In the genomic region with DNA sequence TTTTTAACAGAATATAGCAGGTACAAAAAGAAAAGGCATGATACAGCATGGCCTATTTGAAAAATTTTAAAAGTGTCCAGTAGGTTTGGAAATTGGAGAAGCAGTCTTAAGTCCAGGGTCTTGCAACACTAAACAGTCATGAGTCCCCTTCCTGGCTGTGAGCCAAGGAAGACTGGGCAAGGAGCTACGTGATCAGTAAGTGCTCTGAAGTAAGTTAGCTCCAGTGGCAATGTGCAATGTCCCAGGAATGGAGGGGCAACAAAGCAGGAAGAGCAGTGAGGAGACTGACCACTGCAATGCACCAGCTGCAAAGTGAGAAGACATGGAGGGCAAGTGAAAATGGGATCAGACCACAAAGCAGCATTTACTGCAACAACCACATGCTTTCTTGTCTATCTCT, we compare ENCODE assay signal across 9 cellular contexts.
DNase-seq lines count a peak whose midpoint lies in the region; TF ChIP-seq lines count a peak whose summit lies in the region.
"Had no signal": no experiment of that assay in that cellular context is flagged by ENCODE, and none has a peak within 500 bp of the region (broad histone marks: within the 10 kb centered on the region; RNA-seq: fewer than 3 reads in every experiment).

No MANE protein-coding gene starts in this region.

- no peak overlapping the region for H3K9ac ChIP-seq in trophoblast cell (ENCODE audit: low read length)

- peaks cover 4 to 21% (median 10%) of the 10 kb centered on the region in 4 donors for H3K4me1 Mint-ChIP-seq in CD4-positive, alpha-beta memory T cell
- H3K4me1 Mint-ChIP-seq in type B pancreatic cell (ENCODE audit: unreplicated experiment): peaks cover 16% of the 10 kb centered on the region

- H4K91ac ChIP-seq in trophoblast cell (ENCODE audit: low read depth, low read length): no peak overlapping the region

- no peak overlapping the region for H3K23ac ChIP-seq in trophoblast cell (ENCODE audit: low read length)

- H3K4me1 ChIP-seq in CD4-positive, alpha-beta memory T cell (ENCODE audit: insufficient read depth, low read length): no peaks in the 10 kb centered on the region
- H3K4me1 ChIP-seq in trophoblast cell (ENCODE audit: control insufficient read depth in 1 of 2, insufficient read depth in 2 of 2, low read length in 2 of 2): no peaks in the 10 kb centered on the region

- CTCF ChIA-PET in CD4-positive, alpha-beta memory T cell (lab: Charles Lee; ENCODE audit: partially characterized antibody): interaction anchor here (1.2 to 1.7 kb wide), 2 partner anchors 28 to 39 kb away, joined by 3 to 6 read pairs; no protein-coding TSS in a partner anchor

- no peak overlapping the region for H3K14ac ChIP-seq in trophoblast cell (ENCODE audit: low read length)

- H3K36me3 Mint-ChIP-seq in CD4-positive, alpha-beta memory T cell: peaks cover 47 to 66% of the 10 kb centered on the region in 2 donors
- H3K36me3 Mint-ChIP-seq in type B pancreatic cell: peaks cover 44% of the 10 kb centered on the region

- H3K4me3 Mint-ChIP-seq in CD4-positive, alpha-beta memory T cell: peak overlapping the region in 1 of 8 donors; percentile 29
- H3K4me3 Mint-ChIP-seq in type B pancreatic cell: no peak overlapping the region

- H2BK5ac ChIP-seq in trophoblast cell (ENCODE audit: low read depth, low read length, poor library complexity): no peak overlapping the region

- no peaks in the 10 kb centered on the region for H3K9me3 ChIP-seq in CD4-positive, alpha-beta memory T cell (ENCODE audit: control insufficient read depth in 1 of 2, low read length in 2 of 2)
- no peaks in the 10 kb centered on the region for H3K9me3 ChIP-seq in trophoblast cell (ENCODE audit: insufficient read depth, low read depth, low read length)

- no peaks in the 10 kb centered on the region for H3K79me2 ChIP-seq in trophoblast cell (ENCODE audit: control insufficient read depth, insufficient read depth, low read length, poor library complexity)

- POLR2A ChIA-PET in CD4-positive, alpha-beta memory T cell (lab: Charles Lee; ENCODE audit: partially characterized antibody): interaction anchor here (1.6 kb wide), 1 partner anchor 39 kb away, joined by 7 read pairs; no protein-coding TSS in a partner anchor

- no peak overlapping the region for H2AK5ac ChIP-seq in trophoblast cell (ENCODE audit: low read length)

- no peak overlapping the region for H4K12ac ChIP-seq in trophoblast cell (ENCODE audit: low read depth, low read length)

- no peak overlapping the region for H2BK12ac ChIP-seq in trophoblast cell (ENCODE audit: low read length)

- peak overlapping the region in 6 of 7 donors; percentile 7 to 77 (median 44) for H3K27ac Mint-ChIP-seq in CD4-positive, alpha-beta memory T cell
- H3K27ac Mint-ChIP-seq in type B pancreatic cell: no peak overlapping the region

- no peak overlapping the region for H3K4me3 ChIP-seq in CD4-positive, alpha-beta memory T cell (ENCODE audit: low read length in 2 of 2)
- H3K4me3 ChIP-seq in epithelial cell of proximal tubule (ENCODE audit: low read depth, low read length) (no peak overlapping the region), trophoblast cell (ENCODE audit: low read depth, low read length) (no peak overlapping the region)

- no peak overlapping the region for H2AFZ ChIP-seq in trophoblast cell (ENCODE audit: insufficient read depth, low read length, poor library complexity)

- no peak for DNase-seq in CD4-positive, alpha-beta memory T cell
- peak; percentile 91 for DNase-seq in MV-4-11 (lab: John Stamatoyannopoulos, UW)
- DNase-seq in epithelial cell of proximal tubule (ENCODE audit: low read depth): peak; percentile 91
- DNase-seq in trophoblast cell: peak; percentile 23 to 56
- DNase-seq in GDM1 (lab: John Stamatoyannopoulos, UW): no peak
- DNase-seq in type B pancreatic cell (ENCODE audit: extremely low spot score, unreplicated experiment): no peak
- DNase-seq in NCI-H774 (lab: John Stamatoyannopoulos, UW): no peak
- DNase-seq in SHP77 (lab: John Stamatoyannopoulos, UW): no peak
- DNase-seq: activated gamma-delta T cell had no signal

- TF ChIP-seq CTCF in epithelial cell of proximal tubule (conservative IDR thresholded peaks at IDR 0.05; ENCODE audit: low read depth, low read length) (peak; percentile 16), type B pancreatic cell (conservative IDR thresholded peaks at IDR 0.05) (no peak)

- no peak overlapping the region for H3K4me2 ChIP-seq in trophoblast cell (ENCODE audit: low read length)

- intact Hi-C loops in CD4-positive, alpha-beta memory T cell (cut with micrococcal nuclease): loop anchor here (5.0 kb wide), 1 partner anchor 37 kb away; no protein-coding TSS in a partner anchor

- no peak overlapping the region for H3K27ac ChIP-seq in CD4-positive, alpha-beta memory T cell (ENCODE audit: low read depth, low read length)
- H3K27ac ChIP-seq in trophoblast cell (ENCODE audit: low read depth, low read length): no peak overlapping the region

- H4K8ac ChIP-seq in trophoblast cell (ENCODE audit: low read depth, low read length): no peak overlapping the region

- no peaks in the 10 kb centered on the region for H3K27me3 ChIP-seq in CD4-positive, alpha-beta memory T cell (ENCODE audit: insufficient read depth, low read length)
- H3K27me3 ChIP-seq in trophoblast cell (ENCODE audit: insufficient read depth, low read length): no peaks in the 10 kb centered on the region

- no peak overlapping the region for H3K4ac ChIP-seq in trophoblast cell (ENCODE audit: low read depth, low read length)

- no peak overlapping the region for H3K18ac ChIP-seq in trophoblast cell (ENCODE audit: low read length)

- H3K9me3 Mint-ChIP-seq in CD4-positive, alpha-beta memory T cell: no peaks in the 10 kb centered on the region
- H3K9me3 Mint-ChIP-seq in type B pancreatic cell: no peaks in the 10 kb centered on the region

- no peaks in the 10 kb centered on the region for H3K79me1 ChIP-seq in trophoblast cell (ENCODE audit: low read length)

- H3K36me3 ChIP-seq in CD4-positive, alpha-beta memory T cell (ENCODE audit: insufficient read depth, low read length): peaks cover 38% of the 10 kb centered on the region
- H3K36me3 ChIP-seq in trophoblast cell (ENCODE audit: control insufficient read depth in 1 of 2, insufficient read depth in 2 of 2, low read length in 2 of 2): peaks cover 22 to 28% of the 10 kb centered on the region in 2 experiments

- no peak overlapping the region for H2BK120ac ChIP-seq in trophoblast cell (ENCODE audit: insufficient read depth, low read length, poor library complexity)

- no CpG with 5 or more reads among the region's 1 CpG for WGBS in trophoblast cell (ENCODE audit: extremely low coverage, insufficient coverage, insufficient read length)

- H3K27me3 Mint-ChIP-seq in CD4-positive, alpha-beta memory T cell: no peaks in the 10 kb centered on the region
- H3K27me3 Mint-ChIP-seq in type B pancreatic cell: no peaks in the 10 kb centered on the region

Comparison
In these comparisons a context has a peak if more than half of its experiments do, and no peak if none do; other contexts are left out.
1. DNase-seq: peak in MV-4-11 (single experiment), epithelial cell of proximal tubule (single experiment) and trophoblast cell (2 of 2); none in CD4-positive, alpha-beta memory T cell (0 of 5), GDM1 (single experiment), type B pancreatic cell (single experiment), NCI-H774 (single experiment) and SHP77 (0 of 2).